In genomic region chr17:42166196-42166763, GRCh38 we compare ENCODE assay signal across 19 cellular contexts. TPM values are rescaled to one million over a fixed set of nuclear protein-coding genes. Genes with fewer than 3 reads are reported as not detected.
A peak's percentile ranks its signal among the peaks of the same experiment; 100 is the strongest.
DNase-seq lines count a peak whose midpoint lies in the region; ATAC-seq and TF ChIP-seq lines count a peak whose summit lies in the region.
"Had no signal": no experiment of that assay in that cellular context is flagged by ENCODE, and none has a peak within 500 bp of the region (broad histone marks: within the 10 kb centered on the region; RNA-seq: fewer than 3 reads in every experiment).

No MANE protein-coding gene starts in this region.

- no peaks in the 10 kb centered on the region for H3K9me2 ChIP-seq in PC-3 (replicated peaks; ENCODE audit: low read length)

- H3K79me2 ChIP-seq in PC-3 (ENCODE audit: low read length) = no peaks in the 10 kb centered on the region

- H3K9me3 ChIP-seq in HEK293 (ENCODE audit: control insufficient read depth, insufficient read depth, low read depth, low read length) (no peaks in the 10 kb centered on the region), PC-3 (ENCODE audit: low read length) (no peaks in the 10 kb centered on the region)

- BruUV-seq in PC-3 (replicated peaks; lab: Mats Ljungman, UMichigan) = no TSS peak

- no peak for DNase-seq in PC-3
- DNase-seq: AML-193, DMS79, HCEC 1CT, MM.1S, NCI-H1092, NCI-H1436 treated with DMSO at 0.1 percent for 48 hours, NCI-H2029, NCI-H345, NCI-H526, PC-9, SIG-M5 had no signal

- H3F3A ChIP-seq in PC-3 (ENCODE audit: low read length, unreplicated experiment) = no peaks in the 10 kb centered on the region

- no peak for TF ChIP-seq CTCF in HEK293 (tag by site-specific recombination; IDR thresholded peaks at IDR 0.05)
- no peak for TF ChIP-seq CTCF in PC-3 (conservative IDR thresholded peaks at IDR 0.05; ENCODE audit: low read depth, low read length)

- H3K4me3 ChIP-seq in HEK293 (ENCODE audit: low read depth, low read length) (no peak overlapping the region), PC-3 (ENCODE audit: low read length) (no peak overlapping the region)
- H3K4me3 ChIP-seq: GM23338, PC-9 had no signal

- H3K36me3 ChIP-seq in HEK293 (ENCODE audit: control insufficient read depth in 2 of 2, insufficient read depth in 1 of 2, low read length in 2 of 2) (no peaks in the 10 kb centered on the region), PC-3 (ENCODE audit: low read depth, low read length) (no peaks in the 10 kb centered on the region)

- intact Hi-C loops in PC-3 (cut with micrococcal nuclease) = no loop called here

- H3K4me2 ChIP-seq in PC-3 (ENCODE audit: low read length) = no peak overlapping the region
- H3K4me2 ChIP-seq: GM23338, PC-9 had no signal

- POLR2A ChIA-PET in HEK293 (lab: Yijun Ruan, JAX) = no interaction called here
- POLR2A ChIA-PET in PC-3 (lab: Charles Lee; ENCODE audit: unreplicated experiment) = no interaction called here

- H3K27me3 ChIP-seq in PC-3 (ENCODE audit: low read length) = no peaks in the 10 kb centered on the region

- no peak for ATAC-seq in PC-3
- ATAC-seq: GM23338, SK-N-SH treated with all-trans-retinoic acid at 6 μM for 48 hours had no signal

- no peaks in the 10 kb centered on the region for H4K20me1 ChIP-seq in PC-3 (ENCODE audit: low read length)

- no peak overlapping the region for H3K9ac ChIP-seq in PC-3 (ENCODE audit: low read length)

- H3K4me1 ChIP-seq in HEK293 (ENCODE audit: control insufficient read depth, insufficient read depth, low read length) (no peaks in the 10 kb centered on the region), PC-3 (ENCODE audit: insufficient read depth, low read length) (no peaks in the 10 kb centered on the region)

- CTCF ChIA-PET in HEK293 (lab: Yijun Ruan, JAX) = interaction anchor here (1.2 kb wide), 1 partner anchor 15 kb away, joined by 5 read pairs; the partner anchor contains the start of gene KCNH4
- CTCF ChIA-PET in PC-3 (lab: Charles Lee) = no interaction called here

- H2AFZ ChIP-seq in PC-3 (ENCODE audit: low read length) = no peak overlapping the region
- H2AFZ ChIP-seq: GM23338, PC-9 had no signal

- H3K27ac ChIP-seq in HEK293 (ENCODE audit: extremely low read depth, low read depth, low read length) = no peak overlapping the region
- no peak overlapping the region for H3K27ac ChIP-seq in PC-3 (ENCODE audit: low read length)
- H3K27ac ChIP-seq: 22Rv1, C4-2B, PC-9, RWPE1 had no signal

TF ChIP-seq in HEK293, 187 proteins besides CTCF, POLR2A, EP300 and RAD21:
- TF ChIP-seq ZNF513 (tag by site-specific recombination; IDR thresholded peaks at IDR 0.05) = no peak
- peak; percentile 31; the same call in 1 of the 2 replicates for TF ChIP-seq SCRT2 (tag by site-specific recombination; IDR thresholded peaks at IDR 0.05)

RNA-seq across cellular contexts. Expression of gene RAB5C, which starts 11.5 kb away (rescaled TPM):
- not detected in 2 replicates for total RNA-seq in PC-3 (2014; rRNA removed)

RNA-seq across cellular contexts. Expression of gene KCNH4, which starts 14.7 kb away (rescaled TPM):
- total RNA-seq in PC-3 (2014; rRNA removed) = not detected in 2 replicates
- total RNA-seq: PC-9 had no signal

RNA-seq across cellular contexts. Expression of gene HCRT, which starts 19.0 kb away (rescaled TPM):
- total RNA-seq in PC-3 (2014; rRNA removed) = not detected in 2 replicates
- total RNA-seq: GM23338, LHCN-M2, PC-9 had no signal

RNA-seq across cellular contexts. Expression of gene GHDC, which starts 28.0 kb away (rescaled TPM):
- total RNA-seq in PC-3 (2014; rRNA removed) = not detected in 2 replicates

RNA-seq across cellular contexts. Expression of gene HSPB9, which starts 43.7 kb away (rescaled TPM):
- total RNA-seq in PC-3 (2014; rRNA removed) = not detected in 2 replicates
- total RNA-seq: LHCN-M2, PC-9 had no signal
